ENCODE assay signal across 17 cellular contexts in genomic region chr4:112448211-112448745, GRCh38.
DNase-seq lines count a peak whose midpoint lies in the region; FAIRE-seq and TF ChIP-seq lines count a peak whose summit lies in the region.
"Had no signal": no experiment of that assay in that cellular context is flagged by ENCODE, and none has a peak within 500 bp of the region (broad histone marks: within the 10 kb centered on the region; RNA-seq: fewer than 3 reads in every experiment).

No MANE protein-coding gene starts in this region.

- DNase-seq in AG09309 (ENCODE audit: low read depth) (peak; percentile 8), HPDE6-E6E7 (ENCODE audit: extremely low spot score) (peak; percentile 3), RWPE1 (ENCODE audit: low spot score) (peak; percentile 10), foreskin fibroblast (peak; percentile 12 to 14), small intestine (no peak), LoVo (ENCODE audit: low spot score) (no peak), Kasumi-1 (lab: John Stamatoyannopoulos, UW) (no peak)
- DNase-seq in activated naive CD4-positive, alpha-beta T cell treated with anti-CD3 and anti-CD28 coated beads, Interleukin-2, amount 50 U/mL, for 16 hours, result no peak
- DNase-seq: activated CD4-positive, alpha-beta T cell treated with anti-CD3 and anti-CD28 coated beads for 36 hours; AML-193; cerebellar nuclear complex; glutamatergic neuron; GOT3; NCI-H1105 treated with DMSO at 0.1 percent for 48 hours; sigmoid colon; upper lobe of left lung had no signal

- CTCF ChIA-PET in RWPE1 (lab: Yijun Ruan, JAX), result interaction anchor here (0.6 kb wide), 1 partner anchor 108 kb away, joined by 3 read pairs; no protein-coding TSS in a partner anchor

- WGBS in small intestine, 3 donors, result 59 to 87% (median 85%) methylated on average over 5 of the region's 5 CpGs

- H3K9me3 ChIP-seq in small intestine (ENCODE audit: control insufficient read depth, low read depth), result no peaks in the 10 kb centered on the region

- no peaks in the 10 kb centered on the region for H3K4me1 ChIP-seq in small intestine (ENCODE audit: control insufficient read depth in 2 of 2, insufficient read depth in 1 of 2, low read depth in 1 of 2, low read length in 1 of 2)
- H3K4me1 ChIP-seq: sigmoid colon, upper lobe of left lung had no signal

- peaks cover 0 to 2% of the 10 kb centered on the region in 2 donors for H3K36me3 ChIP-seq in small intestine (ENCODE audit: control insufficient read depth in 2 of 2, insufficient read depth in 2 of 2, low read length in 2 of 2)
- H3K36me3 ChIP-seq: upper lobe of left lung had no signal

- POLR2A ChIA-PET in RWPE1 (lab: Yijun Ruan, JAX; ENCODE audit: low non-redundant PET), result no interaction called here

- TF ChIP-seq CTCF in AG09309 (IDR thresholded peaks at IDR 0.05; ENCODE audit: control insufficient read depth, insufficient read depth, low read depth, low read length, missing control alignments), result no peak
- no peak for TF ChIP-seq CTCF in RWPE1 (conservative IDR thresholded peaks at IDR 0.05; ENCODE audit: low read depth)
- no peak for TF ChIP-seq CTCF in foreskin fibroblast (IDR thresholded peaks at IDR 0.05; ENCODE audit: low read depth, low read length)

- H3K4me3 ChIP-seq in AG09309 (ENCODE audit: control insufficient read depth, low read depth, low read length) (no peak overlapping the region), foreskin fibroblast (ENCODE audit: low read depth in 1 of 2, low read length in 2 of 2) (no peak overlapping the region), small intestine (ENCODE audit: low read depth in 1 of 2, low read length in 2 of 2) (no peak overlapping the region)
- H3K4me3 ChIP-seq: sigmoid colon, upper lobe of left lung had no signal

- no peak for FAIRE-seq in small intestine (lab: Jason Lieb, UNC)
- FAIRE-seq: endometrium had no signal

- no peaks in the 10 kb centered on the region for H3K27me3 ChIP-seq in small intestine (ENCODE audit: control insufficient read depth in 2 of 2, insufficient read depth in 2 of 2, low read length in 2 of 2)
- H3K27me3 ChIP-seq: sigmoid colon, upper lobe of left lung had no signal

- H3K27ac ChIP-seq in RWPE1 (no peak overlapping the region), small intestine (ENCODE audit: low read depth in 1 of 2, low read length in 1 of 2) (no peak overlapping the region)
- H3K27ac ChIP-seq: sigmoid colon, upper lobe of left lung had no signal

Comparison
In these comparisons a context has a peak if more than half of its experiments do, and no peak if none do; other contexts are left out.
1. DNase-seq: peak in AG09309 (single experiment), HPDE6-E6E7 (single experiment), RWPE1 (single experiment) and foreskin fibroblast (2 of 2); none in small intestine (single experiment), activated naive CD4-positive, alpha-beta T cell treated with anti-CD3 and anti-CD28 coated beads, Interleukin-2, amount 50 U/mL, for 16 hours (single experiment), LoVo (single experiment) and Kasumi-1 (0 of 2).